18 cellular contexts compared by ENCODE assay signal in genomic region chr5:78602400-78602799, GRCh38. TPM values are rescaled to one million over a fixed set of nuclear protein-coding genes. Genes with fewer than 3 reads are reported as not detected.
DNase-seq lines count a peak whose midpoint lies in the region; ATAC-seq and TF ChIP-seq lines count a peak whose summit lies in the region.
"Had no signal": no experiment of that assay in that cellular context is flagged by ENCODE, and none has a peak within 500 bp of the region (broad histone marks: within the 10 kb centered on the region; RNA-seq: fewer than 3 reads in every experiment).

No MANE protein-coding gene starts in this region.

- H3K36me3 ChIP-seq in PC-9 (ENCODE audit: low read depth) (peaks cover under 1% of the 10 kb centered on the region; the same call in 1 of the 2 replicates), sigmoid colon (no peaks in the 10 kb centered on the region)

- no peak for TF ChIP-seq CTCF in PC-9 (conservative IDR thresholded peaks at IDR 0.05)
- no peak for TF ChIP-seq CTCF in sigmoid colon (IDR thresholded peaks at IDR 0.05)

- peaks cover 0 to 7% (median under 1%) of the 10 kb centered on the region in 3 donors for H3K27me3 Mint-ChIP-seq in immature natural killer cell (ENCODE audit: low read depth in 3 of 3)

- no peaks in the 10 kb centered on the region for H4K20me1 ChIP-seq in PC-9 (ENCODE audit: insufficient read depth)

- H3K4me1 ChIP-seq in PC-9 (replicated peaks; ENCODE audit: insufficient read depth) (peaks cover 44% of the 10 kb centered on the region), sigmoid colon (peaks cover 0 to 72% (median 52%) of the 10 kb centered on the region in 4 donors)

- H3K9me3 ChIP-seq in PC-9 (ENCODE audit: insufficient read depth, low read depth) (no peaks in the 10 kb centered on the region), sigmoid colon (no peaks in the 10 kb centered on the region)

- peaks cover 37% of the 10 kb centered on the region for H3F3A ChIP-seq in PC-9 (ENCODE audit: insufficient read depth, low read depth)

- intact Hi-C loops in PC-9 (cut with micrococcal nuclease; ENCODE audit: unreplicated experiment) (no loop called here), sigmoid colon (cut with DNase I) (no loop called here)

- TF ChIP-seq EP300 in sigmoid colon (IDR thresholded peaks at IDR 0.05): no peak

- H3K4me3 Mint-ChIP-seq in immature natural killer cell: no peak overlapping the region
- H3K4me3 Mint-ChIP-seq: GM23338 had no signal

- 0 out of 2 replicates have a peak, but pooled peaks cover 13% of the 10 kb centered on the region for H3K79me2 ChIP-seq in PC-9 (ENCODE audit: low read depth)

- H3K27ac Mint-ChIP-seq in immature natural killer cell: no peak overlapping the region
- H3K27ac Mint-ChIP-seq: GM23338 had no signal

- TF ChIP-seq POLR2A in sigmoid colon (IDR thresholded peaks at IDR 0.05): no peak

- POLR2A ChIA-PET in PC-9 (lab: Charles Lee; ENCODE audit: unreplicated experiment): no interaction called here

- no peaks in the 10 kb centered on the region for H3K9me2 ChIP-seq in PC-9 (ENCODE audit: insufficient read depth)

- no peaks in the 10 kb centered on the region for H3K4me1 Mint-ChIP-seq in immature natural killer cell

- peaks cover 0 to 2% (median 0%) of the 10 kb centered on the region in 6 donors for H3K9me3 Mint-ChIP-seq in immature natural killer cell
- H3K9me3 Mint-ChIP-seq: GM23338 had no signal

- DNase-seq in DMS53 (lab: John Stamatoyannopoulos, UW): peak; percentile 59
- DNase-seq in DMS53 treated with DMSO at 0.1 percent for 48 hours (lab: John Stamatoyannopoulos, UW; ENCODE audit: unreplicated experiment): no peak
- DNase-seq in PC-9: peak in 1 of 2 experiments; percentile 47
- peak; percentile 73 for DNase-seq in left kidney (ENCODE audit: low read depth, low spot score)
- DNase-seq in sigmoid colon: no peak
- no peak for DNase-seq in immature natural killer cell
- DNase-seq in occipital lobe (lab: John Stamatoyannopoulos, UW): no peak
- DNase-seq: C1 segment of cervical spinal cord, COR-L47, GF-D8, KBM-7, NCI-H1048, NCI-H146, NCI-H345, NCI-H526 treated with DMSO at 0.1 percent for 48 hours had no signal

- ATAC-seq in HG02973 (IDR thresholded peaks at IDR 0.05; ENCODE audit: unreplicated experiment): no peak
- ATAC-seq: GM23338 had no signal

- H3K36me3 Mint-ChIP-seq in immature natural killer cell: peaks cover 0 to 4% (median 0%) of the 10 kb centered on the region in 3 donors

- H3K27me3 ChIP-seq in PC-9 (ENCODE audit: insufficient read depth, low read depth): no peaks in the 10 kb centered on the region
- H3K27me3 ChIP-seq in sigmoid colon: no peaks in the 10 kb centered on the region

- H3K27ac ChIP-seq in PC-9: peak overlapping the region; percentile 25; the same call in 1 of the 2 replicates
- H3K27ac ChIP-seq in sigmoid colon: peak overlapping the region in 3 of 4 donors; percentile 57 to 91 (median 71)
- H3K27ac ChIP-seq: 22Rv1 had no signal

- no peak overlapping the region for H3K4me2 ChIP-seq in PC-9
- H3K4me2 ChIP-seq: GM23338 had no signal

- CTCF ChIA-PET in PC-9 (lab: Charles Lee): no interaction called here

- no peak overlapping the region for H2AFZ ChIP-seq in PC-9
- H2AFZ ChIP-seq: GM23338 had no signal

- no peak overlapping the region for H3K4me3 ChIP-seq in PC-9
- H3K4me3 ChIP-seq in sigmoid colon: no peak overlapping the region
- H3K4me3 ChIP-seq: GM23338 had no signal

- WGBS in sigmoid colon, 2 donors: 84 to 91% methylated on average over 2 of the region's 2 CpGs

- BruUV-seq in PC-9 (replicated peaks; lab: Mats Ljungman, UMichigan): no TSS peak

RNA-seq across cellular contexts. Expression of gene LHFPL2, which starts 46.2 kb away (rescaled TPM):
- total RNA-seq in PC-9 (2021) (10.1 and 14.0 TPM in 2 replicates), sigmoid colon (10 to 100 TPM; 21.4 to 34.9 (median 26.6) TPM), occipital lobe (20.4 TPM)
- polyA plus RNA-seq in sigmoid colon (10 to 100 TPM; 10.8 to 21.1 (median 19.0) TPM), immature natural killer cell (under 1 TPM in 2 of 3 donors, not detected in 1; 0.09 to 0.49 TPM)

Comparison
In these comparisons a context has a peak if more than half of its experiments do, and no peak if none do; other contexts are left out.
1. DNase-seq: peak in DMS53 (single experiment) and left kidney (single experiment); none in DMS53 treated with DMSO at 0.1 percent for 48 hours (single experiment), sigmoid colon (single experiment), immature natural killer cell (0 of 3) and occipital lobe (single experiment).